Comparison of ENCODE assay signal across 17 cellular contexts in the genomic region with DNA sequence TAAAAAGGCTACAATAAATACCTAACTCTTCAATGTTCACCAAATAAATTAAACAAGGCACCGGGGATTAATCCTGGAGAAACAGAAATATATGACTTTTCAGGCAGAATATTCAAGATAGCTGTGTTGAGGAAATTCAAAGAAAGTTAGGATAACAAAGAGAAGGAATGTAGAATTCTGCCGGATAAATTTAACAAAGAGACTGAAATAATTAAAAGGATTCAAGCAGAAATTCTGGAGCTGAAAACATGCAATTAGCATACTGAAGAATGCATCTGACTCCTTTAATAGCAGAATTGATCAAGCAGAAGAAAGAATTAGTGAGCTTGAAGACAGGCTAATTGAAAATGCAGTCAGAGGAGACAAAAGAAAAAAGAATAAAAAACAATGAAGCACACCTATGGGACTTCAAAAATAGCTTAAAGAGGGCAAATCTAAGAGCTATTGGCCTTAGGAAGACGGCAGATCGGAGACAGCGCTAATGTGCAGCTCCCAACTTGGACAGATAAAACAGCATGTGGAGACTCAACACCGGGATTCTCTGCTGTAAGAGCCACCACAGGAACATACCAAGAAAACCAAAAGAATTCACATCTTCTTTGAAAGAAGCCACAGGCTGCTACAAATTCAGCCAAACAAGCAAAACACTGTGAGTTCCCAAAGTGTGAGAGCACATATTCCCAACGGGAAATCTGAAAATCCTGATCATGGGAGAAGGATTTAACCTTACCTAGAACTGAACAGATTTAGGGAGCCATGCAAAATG.
"Had no signal": no experiment of that assay in that cellular context is flagged by ENCODE, and none has a peak within 500 bp of the region (broad histone marks: within the 10 kb centered on the region; RNA-seq: fewer than 3 reads in every experiment).

No MANE protein-coding gene starts in this region.

- H3K27me3 Mint-ChIP-seq: activated CD8-positive, alpha-beta memory T cell treated with anti-CD3 and anti-CD28 coated beads, Interleukin-2, amount 10 ng/mL, durations not matched to agents 7 days and 5 days; activated naive CD8-positive, alpha-beta T cell treated with anti-CD3 and anti-CD28 coated beads for 36 hours; central memory CD8-positive, alpha-beta T cell; memory B cell had no signal

- DNase-seq: activated CD4-positive, alpha-beta T cell treated with anti-CD3 and anti-CD28 coated beads for 1 hour; activated CD4-positive, alpha-beta T cell treated with anti-CD3 and anti-CD28 coated beads, Interleukin-2, amount 50 U/mL, for 48 hours; activated CD8-positive, alpha-beta memory T cell treated with anti-CD3 and anti-CD28 coated beads, Interleukin-2, amount 10 ng/mL, durations not matched to agents 7 days and 5 days; activated gamma-delta T cell treated with Interleukin-2 at 50 U/mL for 16 hours; activated naive CD8-positive, alpha-beta T cell treated with anti-CD3 and anti-CD28 coated beads for 36 hours; activated T-cell treated with anti-CD3 and anti-CD28 coated beads, Interleukin-2, amount 50 U/mL, for 48 hours; body of pancreas; dermis blood vessel endothelial cell; foreskin melanocyte; heart left ventricle; islet precursor cell; left lung; SW 1271; tibial artery had no signal

- ATAC-seq: activated CD8-positive, alpha-beta memory T cell treated with anti-CD3 and anti-CD28 coated beads, Interleukin-2, amount 10 ng/mL, durations not matched to agents 7 days and 5 days; body of pancreas; heart left ventricle; left lung had no signal

- H3K27ac Mint-ChIP-seq: activated CD8-positive, alpha-beta memory T cell treated with anti-CD3 and anti-CD28 coated beads, Interleukin-2, amount 10 ng/mL, durations not matched to agents 7 days and 5 days; activated naive CD8-positive, alpha-beta T cell treated with anti-CD3 and anti-CD28 coated beads for 36 hours; memory B cell; nephron had no signal

- H3K4me1 Mint-ChIP-seq: activated CD8-positive, alpha-beta memory T cell treated with anti-CD3 and anti-CD28 coated beads, Interleukin-2, amount 10 ng/mL, durations not matched to agents 7 days and 5 days; activated naive CD8-positive, alpha-beta T cell treated with anti-CD3 and anti-CD28 coated beads for 36 hours; central memory CD8-positive, alpha-beta T cell; memory B cell; nephron had no signal

- H3K27ac ChIP-seq: body of pancreas, heart left ventricle, left lung, tibial artery had no signal

- H3K4me3 ChIP-seq: body of pancreas, heart left ventricle, left lung, tibial artery had no signal

- H3K27me3 ChIP-seq: body of pancreas, heart left ventricle, left lung, tibial artery had no signal

- H3K4me1 ChIP-seq: body of pancreas, heart left ventricle, left lung, tibial artery had no signal

- H3K36me3 ChIP-seq: heart left ventricle, left lung, tibial artery had no signal

- H3K9me3 ChIP-seq: tibial artery had no signal

- H3K4me3 Mint-ChIP-seq: activated CD8-positive, alpha-beta memory T cell treated with anti-CD3 and anti-CD28 coated beads, Interleukin-2, amount 10 ng/mL, durations not matched to agents 7 days and 5 days; activated naive CD8-positive, alpha-beta T cell treated with anti-CD3 and anti-CD28 coated beads for 36 hours; central memory CD8-positive, alpha-beta T cell; memory B cell; nephron had no signal
